ENCODE assay signal across 24 cellular contexts in genomic region chr11:77090046-77090372, GRCh38. TPM values are rescaled to one million over a fixed set of nuclear protein-coding genes. Genes with fewer than 3 reads are reported as not detected.
DNase-seq lines count a peak whose midpoint lies in the region; ATAC-seq and TF ChIP-seq lines count a peak whose summit lies in the region.
"Had no signal": no experiment of that assay in that cellular context is flagged by ENCODE, and none has a peak within 500 bp of the region (broad histone marks: within the 10 kb centered on the region; RNA-seq: fewer than 3 reads in every experiment).

No MANE protein-coding gene starts in this region.

- H3K4me3 ChIP-seq in osteoblast (ENCODE audit: insufficient read depth, low read length), result no peak overlapping the region
- H3K4me3 ChIP-seq: BLaER1, GM23338, K562 had no signal

- H3K27ac Mint-ChIP-seq in type B pancreatic cell, result peak overlapping the region; percentile 53
- H3K27ac Mint-ChIP-seq: CD4-positive, CD25-positive, alpha-beta regulatory T cell; GM23338 had no signal

- no peak overlapping the region for H2AFZ ChIP-seq in osteoblast (ENCODE audit: low read length)
- H2AFZ ChIP-seq: GM23338 had no signal

- H3K9me3 ChIP-seq in osteoblast (ENCODE audit: low read depth, low read length), result no peaks in the 10 kb centered on the region
- H3K9me3 ChIP-seq: BLaER1 had no signal

- peaks cover 5% of the 10 kb centered on the region for H3K4me1 Mint-ChIP-seq in type B pancreatic cell (ENCODE audit: unreplicated experiment)

- H3K27me3 ChIP-seq in osteoblast (ENCODE audit: insufficient read depth, low read length), result no peaks in the 10 kb centered on the region
- H3K27me3 ChIP-seq: BLaER1 had no signal

- H3K27me3 Mint-ChIP-seq in type B pancreatic cell, result no peaks in the 10 kb centered on the region
- H3K27me3 Mint-ChIP-seq: CD4-positive, CD25-positive, alpha-beta regulatory T cell had no signal

- DNase-seq in RPMI8226, result peak; percentile 48
- DNase-seq in kidney tubule cell (ENCODE audit: low spot score), result peak; percentile 28
- peak; percentile 53 for DNase-seq in osteoblast (ENCODE audit: insufficient read length, low spot score, missing footprints)
- no peak for DNase-seq in type B pancreatic cell (ENCODE audit: extremely low spot score, unreplicated experiment)
- no peak for DNase-seq in activated CD8-positive, alpha-beta memory T cell treated with anti-CD3 and anti-CD28 coated beads, Interleukin-2, amount 50 U/mL, for 48 hours
- DNase-seq in NCI-H1694 treated with DMSO at 0.1 percent for 48 hours (lab: John Stamatoyannopoulos, UW), result no peak
- DNase-seq: CD4-positive, CD25-positive, alpha-beta regulatory T cell; H9; Kasumi-1; NCI-H1105; NCI-H1436 treated with DMSO at 0.1 percent for 48 hours; NCI-H1930; NCI-H2107; NCI-H446; NCI-H524 treated with DMSO at 0.1 percent for 48 hours; NCI-H774; SHP77 had no signal

- H3K4me2 ChIP-seq in osteoblast (ENCODE audit: insufficient read depth, low read length), result no peak overlapping the region
- H3K4me2 ChIP-seq: GM23338 had no signal

- no peaks in the 10 kb centered on the region for H3K36me3 Mint-ChIP-seq in type B pancreatic cell
- H3K36me3 Mint-ChIP-seq: CD4-positive, CD25-positive, alpha-beta regulatory T cell had no signal

- TF ChIP-seq CTCF in osteoblast (IDR thresholded peaks at IDR 0.05; ENCODE audit: extremely low read depth, low read depth, low read length) (no peak), type B pancreatic cell (conservative IDR thresholded peaks at IDR 0.05) (no peak)

- no peak for ATAC-seq in HG03469 (IDR thresholded peaks at IDR 0.05; ENCODE audit: unreplicated experiment)
- ATAC-seq: K562 had no signal

- peaks cover 3% of the 10 kb centered on the region for H3K36me3 ChIP-seq in osteoblast (ENCODE audit: insufficient read depth, low read length)
- H3K36me3 ChIP-seq: BLaER1 had no signal

- H3K9me3 Mint-ChIP-seq in type B pancreatic cell, result no peaks in the 10 kb centered on the region
- H3K9me3 Mint-ChIP-seq: CD4-positive, CD25-positive, alpha-beta regulatory T cell; GM23338; H9 had no signal

- H3K27ac ChIP-seq in osteoblast (ENCODE audit: low read depth, low read length), result no peak overlapping the region
- H3K27ac ChIP-seq: BLaER1 had no signal

- no peaks in the 10 kb centered on the region for H3K4me1 ChIP-seq in osteoblast (ENCODE audit: insufficient read depth, low read length)

- no peaks in the 10 kb centered on the region for H3K79me2 ChIP-seq in osteoblast (ENCODE audit: insufficient read depth, low read length)

- peaks cover 14% of the 10 kb centered on the region for H4K20me1 ChIP-seq in osteoblast (ENCODE audit: insufficient read depth, low read length)

- no peak overlapping the region for H3K4me3 Mint-ChIP-seq in type B pancreatic cell
- H3K4me3 Mint-ChIP-seq: CD4-positive, CD25-positive, alpha-beta regulatory T cell; GM23338; H9 had no signal

RNA-seq across cellular contexts. Expression of gene OMP, which starts 12.6 kb away (rescaled TPM):
- total RNA-seq in osteoblast (0.88 TPM in 1 of 2 replicates, not detected in the other), type B pancreatic cell (ENCODE audit: low replicate concordance) (0.86 and 0.94 TPM in 2 replicates)
- total RNA-seq: CD4-positive, CD25-positive, alpha-beta regulatory T cell; H9; K562; M059J; RPMI7951; SK-MEL-5 had no signal

RNA-seq across cellular contexts. Expression of gene CAPN5, which starts 23.2 kb away (rescaled TPM):
- 6.5 and 8.5 TPM in 2 replicates for total RNA-seq in osteoblast
- 17.9 and 18.8 TPM in 2 replicates for total RNA-seq in type B pancreatic cell (ENCODE audit: low replicate concordance)

RNA-seq across cellular contexts. Expression of gene MYO7A, which starts 38.0 kb away (rescaled TPM):
- under 0.01 TPM in 2 replicates for total RNA-seq in osteoblast
- total RNA-seq in type B pancreatic cell (ENCODE audit: low replicate concordance), result 2.8 and 5.3 TPM in 2 replicates
- total RNA-seq: M059J had no signal

RNA-seq across cellular contexts. Expression of gene B3GNT6, which starts 55.8 kb away (rescaled TPM):
- not detected in 2 replicates for total RNA-seq in osteoblast
- total RNA-seq in type B pancreatic cell (ENCODE audit: low replicate concordance), result 0.29 and 0.39 TPM in 2 replicates
- total RNA-seq: CD4-positive, CD25-positive, alpha-beta regulatory T cell; GM23338; H9; K562; M059J; RPMI7951; SK-MEL-5 had no signal

Comparison
In these comparisons a context has a peak if more than half of its experiments do, and no peak if none do; other contexts are left out.
1. DNase-seq: peak in RPMI8226 (single experiment), kidney tubule cell (single experiment) and osteoblast (single experiment); none in type B pancreatic cell (single experiment), activated CD8-positive, alpha-beta memory T cell treated with anti-CD3 and anti-CD28 coated beads, Interleukin-2, amount 50 U/mL, for 48 hours (single experiment) and NCI-H1694 treated with DMSO at 0.1 percent for 48 hours (single experiment).